ENCODE assay signal across 28 cellular contexts in the genomic region with DNA sequence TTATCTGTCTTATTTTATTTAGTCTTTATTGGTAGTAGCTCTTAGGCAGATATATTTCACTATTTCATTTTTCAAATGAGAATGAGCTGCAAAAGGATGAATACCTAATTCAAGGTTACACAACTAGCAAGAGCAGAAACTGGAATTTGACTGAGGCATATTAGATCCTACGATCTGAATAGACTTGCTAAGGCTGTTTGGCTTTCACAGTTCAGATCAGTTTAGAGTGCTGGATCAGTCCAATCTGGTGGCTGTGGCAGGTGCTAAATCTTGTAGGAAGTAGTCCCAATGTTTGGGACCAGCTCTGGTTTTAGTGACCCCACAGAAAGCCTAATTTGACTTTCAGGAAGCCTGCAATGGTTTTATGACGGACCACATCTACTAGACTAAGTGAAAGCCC.
"Had no signal": no experiment of that assay in that cellular context is flagged by ENCODE, and none has a peak within 500 bp of the region (broad histone marks: within the 10 kb centered on the region; RNA-seq: fewer than 3 reads in every experiment).

No MANE protein-coding gene starts in this region.

- H3K9me3 Mint-ChIP-seq: naive thymus-derived CD4-positive, alpha-beta T cell; natural killer cell treated with Interleukin-12 subunit alpha and Interleukin-12 subunit beta and Interleukin-15 and Interleukin-18, amount 100 ng/mL, for 72 hours; stimulated activated memory B cell treated with anti-CD40 and anti-IgM and Interleukin-4, amounts not matched to agents 10 μg/mL and 1 μg/mL and 100 μg/mL, for 72 hours; stimulated activated naive CD8-positive, alpha-beta T cell treated with anti-CD3 and anti-CD28 coated beads, Interleukin-15, amount 100 ng/mL, for 72 hours had no signal

- H3K4me1 Mint-ChIP-seq: naive thymus-derived CD4-positive, alpha-beta T cell; stimulated activated memory B cell treated with anti-CD40 and anti-IgM and Interleukin-4, amounts not matched to agents 10 μg/mL and 1 μg/mL and 100 μg/mL, for 72 hours; stimulated activated naive CD8-positive, alpha-beta T cell treated with anti-CD3 and anti-CD28 coated beads, Interleukin-15, amount 100 ng/mL, for 72 hours had no signal

- H3K36me3 ChIP-seq: heart right ventricle, left lung, ovary, prostate gland, sigmoid colon, transverse colon, upper lobe of left lung, vagina had no signal

- H3K4me1 ChIP-seq: prostate gland, sigmoid colon, vagina had no signal

- H3K79me2 ChIP-seq: hepatocyte had no signal

- ATAC-seq: left cardiac atrium; naive thymus-derived CD4-positive, alpha-beta T cell; natural killer cell treated with Interleukin-12 subunit alpha and Interleukin-12 subunit beta and Interleukin-15 and Interleukin-18, amount 100 ng/mL, for 72 hours; right cardiac atrium; stimulated activated memory B cell treated with anti-CD40 and anti-IgM and Interleukin-4, amounts not matched to agents 10 μg/mL and 1 μg/mL and 100 μg/mL, for 72 hours; stimulated activated naive CD8-positive, alpha-beta T cell treated with anti-CD3 and anti-CD28 coated beads, Interleukin-15, amount 100 ng/mL, for 72 hours had no signal

- H3K27me3 ChIP-seq: heart right ventricle, hepatocyte, left lung, ovary, sigmoid colon, transverse colon, upper lobe of left lung, vagina had no signal

- H3K4me3 ChIP-seq: heart right ventricle, hepatocyte, left lung, lung, mucosa of descending colon, ovary, prostate gland, sigmoid colon, smooth muscle cell, transverse colon, upper lobe of left lung, vagina had no signal

- H3K27ac ChIP-seq: hepatocyte, left lung, ovary, prostate gland, sigmoid colon, transverse colon, upper lobe of left lung, vagina had no signal

- H3K27ac Mint-ChIP-seq: naive thymus-derived CD4-positive, alpha-beta T cell; natural killer cell treated with Interleukin-12 subunit alpha and Interleukin-12 subunit beta and Interleukin-15 and Interleukin-18, amount 100 ng/mL, for 72 hours; stimulated activated memory B cell treated with anti-CD40 and anti-IgM and Interleukin-4, amounts not matched to agents 10 μg/mL and 1 μg/mL and 100 μg/mL, for 72 hours; stimulated activated naive CD8-positive, alpha-beta T cell treated with anti-CD3 and anti-CD28 coated beads, Interleukin-15, amount 100 ng/mL, for 72 hours had no signal

- H3K9me3 ChIP-seq: heart right ventricle, left lung, mucosa of descending colon, ovary, prostate gland, sigmoid colon, transverse colon, upper lobe of left lung, vagina had no signal

- H3K4me3 Mint-ChIP-seq: naive thymus-derived CD4-positive, alpha-beta T cell; natural killer cell treated with Interleukin-12 subunit alpha and Interleukin-12 subunit beta and Interleukin-15 and Interleukin-18, amount 100 ng/mL, for 72 hours; stimulated activated memory B cell treated with anti-CD40 and anti-IgM and Interleukin-4, amounts not matched to agents 10 μg/mL and 1 μg/mL and 100 μg/mL, for 72 hours; stimulated activated naive CD8-positive, alpha-beta T cell treated with anti-CD3 and anti-CD28 coated beads, Interleukin-15, amount 100 ng/mL, for 72 hours had no signal

- H3K27me3 Mint-ChIP-seq: stimulated activated naive CD8-positive, alpha-beta T cell treated with anti-CD3 and anti-CD28 coated beads, Interleukin-15, amount 100 ng/mL, for 72 hours had no signal

- H3K4me2 ChIP-seq: hepatocyte, smooth muscle cell had no signal

- DNase-seq: heart right ventricle; islet precursor cell; left cardiac atrium; left lung; midbrain; mucosa of descending colon; naive thymus-derived CD4-positive, alpha-beta T cell; ovary; posterior cingulate gyrus; retina; right cardiac atrium; sigmoid colon; stimulated activated CD4-positive, alpha-beta T cell treated with anti-CD3 and anti-CD28 coated beads, Interleukin-1b, Interleukin-23, amount 100 ng/mL, for 48 hours; stimulated activated CD4-positive, alpha-beta T cell treated with anti-CD3 and anti-CD28 coated beads, Interleukin-2, amount 100 ng/mL, for 48 hours; stimulated activated CD4-positive, alpha-beta T cell treated with anti-CD3 and anti-CD28 coated beads, Interleukin-4, amount 100 ng/mL, for 4 hours; stimulated activated CD8-positive, alpha-beta memory T cell treated with anti-CD3 and anti-CD28 coated beads, Interleukin-4, amount 100 ng/mL, for 48 hours; stimulated activated naive CD4-positive, alpha-beta T cell treated with Interleukin-2 at 50 U/mL for 16 hours; stimulated activated naive CD8-positive, alpha-beta T cell treated with anti-CD3 and anti-CD28 coated beads, Interleukin-15, amount 100 ng/mL, for 72 hours; substantia nigra; transverse colon; upper lobe of left lung had no signal

- H2AFZ ChIP-seq: hepatocyte had no signal

- H3K36me3 Mint-ChIP-seq: naive thymus-derived CD4-positive, alpha-beta T cell; natural killer cell treated with Interleukin-12 subunit alpha and Interleukin-12 subunit beta and Interleukin-15 and Interleukin-18, amount 100 ng/mL, for 72 hours; stimulated activated memory B cell treated with anti-CD40 and anti-IgM and Interleukin-4, amounts not matched to agents 10 μg/mL and 1 μg/mL and 100 μg/mL, for 72 hours had no signal
